ENCODE assay signal across 11 cellular contexts in genomic region chr1:109802901-109803561, GRCh38.
DNase-seq lines count a peak whose midpoint lies in the region; ATAC-seq and TF ChIP-seq lines count a peak whose summit lies in the region.
"Had no signal": no experiment of that assay in that cellular context is flagged by ENCODE, and none has a peak within 500 bp of the region (broad histone marks: within the 10 kb centered on the region; RNA-seq: fewer than 3 reads in every experiment).

No MANE protein-coding gene starts in this region.

- peak; percentile 58 for DNase-seq in activated CD8-positive, alpha-beta memory T cell treated with anti-CD3 and anti-CD28 coated beads for 24 hours
- no peak for DNase-seq in activated CD8-positive, alpha-beta memory T cell treated with anti-CD3 and anti-CD28 coated beads, Interleukin-2, amount 50 U/mL, for 4 hours
- DNase-seq in cerebellar cortex (ENCODE audit: low spot score) (peak; percentile 24), medulla oblongata (ENCODE audit: extremely low spot score) (peak; percentile 76), tibial artery (peak in 1 of 2 donors; percentile 67), NCI-H345 treated with DMSO at 0.1 percent for 48 hours (lab: John Stamatoyannopoulos, UW; ENCODE audit: unreplicated experiment) (no peak), SKM-1 treated with dmso at 0.1 percent for 144 hours (lab: John Stamatoyannopoulos, UW; ENCODE audit: unreplicated experiment) (no peak)
- DNase-seq: NCI-H774 had no signal

- peak overlapping the region; percentile 30 to 48 for H3K27ac ChIP-seq in tibial artery

- no peak for ATAC-seq in HG03378 (IDR thresholded peaks at IDR 0.05; ENCODE audit: unreplicated experiment)
- ATAC-seq: GM12878, HCT116 had no signal

- TF ChIP-seq CTCF in tibial artery (IDR thresholded peaks at IDR 0.05) = no peak

- peaks cover 0 to 25% (median 18%) of the 10 kb centered on the region in 4 donors for H3K4me1 ChIP-seq in tibial artery

- no peak overlapping the region for H3K4me3 ChIP-seq in tibial artery
- H3K4me3 ChIP-seq: GM12878 had no signal

- no peaks in the 10 kb centered on the region for H3K9me3 ChIP-seq in tibial artery

- intact Hi-C loops in tibial artery (cut with DNase I; ENCODE audit: low total_unique reads) = no loop called here

- H3K27me3 ChIP-seq in tibial artery = no peaks in the 10 kb centered on the region

- no peaks in the 10 kb centered on the region for H3K36me3 ChIP-seq in tibial artery

Comparison
In these comparisons a context has a peak if more than half of its experiments do, and no peak if none do; other contexts are left out.
1. DNase-seq: peak in activated CD8-positive, alpha-beta memory T cell treated with anti-CD3 and anti-CD28 coated beads for 24 hours (single experiment), cerebellar cortex (single experiment) and medulla oblongata (single experiment); none in activated CD8-positive, alpha-beta memory T cell treated with anti-CD3 and anti-CD28 coated beads, Interleukin-2, amount 50 U/mL, for 4 hours (single experiment), NCI-H345 treated with DMSO at 0.1 percent for 48 hours (single experiment) and SKM-1 treated with dmso at 0.1 percent for 144 hours (single experiment).